ENCODE assay signal across 14 cellular contexts in the genomic region with DNA sequence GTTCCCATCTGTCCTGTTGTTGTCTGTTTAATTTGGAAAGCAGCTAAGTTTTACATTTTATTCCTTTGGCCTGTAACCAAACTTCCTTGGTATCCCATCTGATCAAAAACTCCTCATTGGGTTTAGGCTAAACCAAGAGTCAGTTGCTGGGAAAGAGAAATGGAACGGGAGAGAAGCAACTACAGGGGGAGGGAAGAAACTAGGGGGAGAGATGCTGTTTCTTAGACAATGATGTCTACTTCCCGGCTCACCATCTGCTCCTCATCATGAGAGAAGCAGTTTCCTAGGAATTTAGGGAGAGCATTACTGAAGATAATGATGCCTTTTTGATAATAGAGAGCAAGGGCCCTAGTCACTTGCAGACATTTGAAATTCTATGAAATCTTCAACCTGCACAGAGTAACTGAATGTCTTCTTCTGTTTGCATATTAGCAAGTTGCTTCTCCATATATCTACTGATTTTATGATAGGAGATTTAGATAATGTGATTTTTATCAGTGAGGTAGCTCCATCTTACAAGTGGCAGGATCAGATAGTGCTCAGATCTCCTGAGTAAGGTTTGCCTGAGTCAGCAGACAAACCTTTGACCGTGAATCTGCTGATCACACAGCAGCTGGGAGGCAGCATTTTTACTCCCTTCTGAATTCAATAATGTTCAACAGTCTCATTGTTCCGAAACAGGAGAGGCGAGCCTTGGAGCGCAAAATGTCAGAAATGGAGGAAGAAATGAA.
DNase-seq lines count a peak whose midpoint lies in the region; ATAC-seq and TF ChIP-seq lines count a peak whose summit lies in the region.
"Had no signal": no experiment of that assay in that cellular context is flagged by ENCODE, and none has a peak within 500 bp of the region (broad histone marks: within the 10 kb centered on the region; RNA-seq: fewer than 3 reads in every experiment).

No MANE protein-coding gene starts in this region.

- H3K27ac ChIP-seq in dorsolateral prefrontal cortex: peak overlapping the region in 52 of 59 donors; percentile 9 to 79 (median 50)
- no peak overlapping the region for H3K27ac ChIP-seq in mesendoderm (ENCODE audit: low read depth, low read length)
- H3K27ac ChIP-seq in thoracic aorta: peak overlapping the region; percentile 57 to 73

- H3K4me1 ChIP-seq in mesendoderm (ENCODE audit: control insufficient read depth, low read depth, low read length) (peaks cover 8% of the 10 kb centered on the region), thoracic aorta (ENCODE audit: control insufficient read depth in 1 of 2, low read depth in 2 of 2) (peaks cover 54 to 97% of the 10 kb centered on the region in 2 donors)

- H4K8ac ChIP-seq in mesendoderm (ENCODE audit: low read depth, low read length): no peak overlapping the region

- H2BK5ac ChIP-seq in mesendoderm (ENCODE audit: low read length): no peak overlapping the region

- H3K79me2 ChIP-seq in mesendoderm (ENCODE audit: control insufficient read depth, insufficient read depth, low read length): no peaks in the 10 kb centered on the region

- no peak overlapping the region for H3K4me3 Mint-ChIP-seq in activated T-cell treated with anti-CD3 and anti-CD28 coated beads, Interleukin-2, amount 50 U/mL, for 24 hours
- H3K4me3 Mint-ChIP-seq: CD8-positive, alpha-beta memory T cell; T-helper 2 cell treated with Interferon-gamma antibody and Interleukin-4, amounts not matched to agents 5 μg/mL and 100 μg/mL, for 36 hours had no signal

- H3K27me3 ChIP-seq in dorsolateral prefrontal cortex (no peaks in the 10 kb centered on the region), mesendoderm (ENCODE audit: insufficient read depth, low read length, poor library complexity) (no peaks in the 10 kb centered on the region), thoracic aorta (replicated peaks; ENCODE audit: insufficient read depth) (no peaks in the 10 kb centered on the region)

- intact Hi-C loops in dorsolateral prefrontal cortex (cut with DNase I): loop anchor here in 1 of 2 donors (5.0 kb wide), 1 partner anchor 71 kb away; no protein-coding TSS in a partner anchor

- H3K4me3 ChIP-seq in dorsolateral prefrontal cortex: no peak overlapping the region
- no peak overlapping the region for H3K4me3 ChIP-seq in mesendoderm (ENCODE audit: low read length)
- no peak overlapping the region for H3K4me3 ChIP-seq in thoracic aorta

- no CpG with 5 or more reads among the region's 6 CpGs for WGBS in mesendoderm (ENCODE audit: extremely low coverage, insufficient coverage, low lambda C conversion rate)

- ATAC-seq in thoracic aorta (ENCODE audit: insufficient number of reproducible peaks, low FRiP score, low read depth) (no peak), HG03025 (IDR thresholded peaks at IDR 0.05; ENCODE audit: low FRiP score, unreplicated experiment) (no peak)
- ATAC-seq: activated naive CD4-positive, alpha-beta T cell treated with anti-CD3 and anti-CD28 coated beads, Interleukin-2, amount 50 U/mL, for 72 hours had no signal

- no peak overlapping the region for H3K9ac ChIP-seq in mesendoderm (ENCODE audit: low read length)

- H3K18ac ChIP-seq in mesendoderm (ENCODE audit: low read length): peak overlapping the region; percentile 78

- no peak overlapping the region for H3K4ac ChIP-seq in mesendoderm (ENCODE audit: low read depth, low read length)

- no peak overlapping the region for H3K23ac ChIP-seq in mesendoderm (ENCODE audit: low read length)

- no peaks in the 10 kb centered on the region for H3K9me3 ChIP-seq in thoracic aorta

- no peak overlapping the region for H4K5ac ChIP-seq in mesendoderm (ENCODE audit: low read length)

- TF ChIP-seq CTCF in dorsolateral prefrontal cortex (IDR thresholded peaks at IDR 0.05 in 54 of 56, conservative IDR thresholded peaks at IDR 0.05 in 2 of 56; ENCODE audit: low read depth in 1 of 56, partially characterized antibody in 56 of 56) (peak in 6 of 56 donors; percentile 7 to 39 (median 15)), thoracic aorta (IDR thresholded peaks at IDR 0.05) (no peak)

- H3K4me2 ChIP-seq in mesendoderm (ENCODE audit: low read length): no peak overlapping the region

- H3K56ac ChIP-seq in mesendoderm (ENCODE audit: low read length): no peak overlapping the region

- H2BK15ac ChIP-seq in mesendoderm (replicated peaks; ENCODE audit: low read depth): no peak overlapping the region

- peaks cover 34% of the 10 kb centered on the region for H3K36me3 Mint-ChIP-seq in activated T-cell treated with anti-CD3 and anti-CD28 coated beads, Interleukin-2, amount 50 U/mL, for 24 hours (ENCODE audit: low read depth)
- H3K36me3 Mint-ChIP-seq: activated naive CD4-positive, alpha-beta T cell treated with anti-CD3 and anti-CD28 coated beads, Interleukin-2, amount 50 U/mL, for 72 hours had no signal

- DNase-seq in NCI-H446 treated with DMSO at 0.1 percent for 48 hours (lab: John Stamatoyannopoulos, UW) (peak; percentile 20), dorsolateral prefrontal cortex (no peak), mesendoderm (peak; percentile 56), thoracic aorta (ENCODE audit: low spot score) (no peak), NCI-H1105 (lab: John Stamatoyannopoulos, UW) (no peak)
- DNase-seq in activated T-cell treated with anti-CD3 and anti-CD28 coated beads, Interleukin-2, amount 50 U/mL, for 24 hours: no peak
- DNase-seq in NK-92 treated with Interleukin-12 subunit alpha and Interleukin-12 subunit beta, amount 100 ng/mL, for 24 hours (lab: John Stamatoyannopoulos, UW): no peak
- DNase-seq: activated CD8-positive, alpha-beta memory T cell treated with anti-CD3 and anti-CD28 coated beads for 24 hours; CD8-positive, alpha-beta memory T cell; NCI-H2029; OCI-M1 had no signal

- H2AK5ac ChIP-seq in mesendoderm (ENCODE audit: low read length): no peak overlapping the region

- H3K4me1 Mint-ChIP-seq in activated T-cell treated with anti-CD3 and anti-CD28 coated beads, Interleukin-2, amount 50 U/mL, for 24 hours (ENCODE audit: low read depth): peaks cover 14% of the 10 kb centered on the region

- H3K79me1 ChIP-seq in mesendoderm (ENCODE audit: low read length): no peaks in the 10 kb centered on the region

- no peaks in the 10 kb centered on the region for H3K9me3 Mint-ChIP-seq in activated T-cell treated with anti-CD3 and anti-CD28 coated beads, Interleukin-2, amount 50 U/mL, for 24 hours
- H3K9me3 Mint-ChIP-seq: activated naive CD4-positive, alpha-beta T cell treated with anti-CD3 and anti-CD28 coated beads, Interleukin-2, amount 50 U/mL, for 72 hours; CD8-positive, alpha-beta memory T cell; T-helper 2 cell treated with Interferon-gamma antibody and Interleukin-4, amounts not matched to agents 5 μg/mL and 100 μg/mL, for 36 hours had no signal

- no peak overlapping the region for H3K27ac Mint-ChIP-seq in activated T-cell treated with anti-CD3 and anti-CD28 coated beads, Interleukin-2, amount 50 U/mL, for 24 hours
- H3K27ac Mint-ChIP-seq: activated naive CD4-positive, alpha-beta T cell treated with anti-CD3 and anti-CD28 coated beads, Interleukin-2, amount 50 U/mL, for 72 hours; T-helper 2 cell treated with Interferon-gamma antibody and Interleukin-4, amounts not matched to agents 5 μg/mL and 100 μg/mL, for 36 hours had no signal

- H2BK120ac ChIP-seq in mesendoderm (ENCODE audit: low read depth, low read length): no peak overlapping the region

- no peaks in the 10 kb centered on the region for H3K27me3 Mint-ChIP-seq in activated T-cell treated with anti-CD3 and anti-CD28 coated beads, Interleukin-2, amount 50 U/mL, for 24 hours
- H3K27me3 Mint-ChIP-seq: CD8-positive, alpha-beta memory T cell had no signal

- H3K36me3 ChIP-seq in mesendoderm (ENCODE audit: control insufficient read depth, insufficient read depth, low read length) (no peaks in the 10 kb centered on the region), thoracic aorta (peaks cover 63% of the 10 kb centered on the region)

Comparison
In these comparisons a context has a peak if more than half of its experiments do, and no peak if none do; other contexts are left out.
1. DNase-seq: peak in NCI-H446 treated with DMSO at 0.1 percent for 48 hours (single experiment) and mesendoderm (single experiment); none in dorsolateral prefrontal cortex (0 of 10), thoracic aorta (single experiment), NCI-H1105 (single experiment), activated T-cell treated with anti-CD3 and anti-CD28 coated beads, Interleukin-2, amount 50 U/mL, for 24 hours (single experiment) and NK-92 treated with Interleukin-12 subunit alpha and Interleukin-12 subunit beta, amount 100 ng/mL, for 24 hours (single experiment).